In genomic region chr13:110885516-110885915, GRCh38 we compare ENCODE assay signal across 16 cellular contexts. TPM values are rescaled to one million over a fixed set of nuclear protein-coding genes. Genes with fewer than 3 reads are reported as not detected.
DNase-seq lines count a peak whose midpoint lies in the region; ATAC-seq and TF ChIP-seq lines count a peak whose summit lies in the region.
"Had no signal": no experiment of that assay in that cellular context is flagged by ENCODE, and none has a peak within 500 bp of the region (broad histone marks: within the 10 kb centered on the region; RNA-seq: fewer than 3 reads in every experiment).

No MANE protein-coding gene starts in this region.

- H3K4me3 ChIP-seq in HUES64 (ENCODE audit: low read length): no peak overlapping the region
- H3K4me3 ChIP-seq in mesodermal cell (ENCODE audit: extremely low read depth, insufficient read depth, low read length, poor library complexity, severe bottlenecking): no peak overlapping the region
- H3K4me3 ChIP-seq in tibial nerve: no peak overlapping the region
- H3K4me3 ChIP-seq: SJSA1 had no signal

- no peaks in the 10 kb centered on the region for H3K27me3 ChIP-seq in HUES64 (ENCODE audit: insufficient read depth, low read length)
- no peaks in the 10 kb centered on the region for H3K27me3 ChIP-seq in tibial nerve
- H3K27me3 ChIP-seq: SJSA1 had no signal

- no peak for TF ChIP-seq POLR2A in tibial nerve (IDR thresholded peaks at IDR 0.05)

- H3K4me1 ChIP-seq in HUES64 (ENCODE audit: insufficient read depth, low read length) (peaks cover 36% of the 10 kb centered on the region), mesodermal cell (ENCODE audit: control insufficient read depth, insufficient read depth, low read length, poor library complexity, severe bottlenecking) (peaks cover 7% of the 10 kb centered on the region), tibial nerve (peaks cover 0 to 39% (median 9%) of the 10 kb centered on the region in 4 donors)

- H3K9ac ChIP-seq in HUES64 (ENCODE audit: low read depth, low read length): no peak overlapping the region

- no peak overlapping the region for H3K4me3 Mint-ChIP-seq in activated T-helper 17 cell treated with anti-CD3 and anti-CD28 coated beads, Interleukin-2, amount 50 U/mL, for 72 hours
- no peak overlapping the region for H3K4me3 Mint-ChIP-seq in stimulated activated effector memory CD8-positive, alpha-beta T cell treated with anti-CD3 and anti-CD28 coated beads, Interleukin-12 subunit alpha, Interleukin-12 subunit beta, amount 100 ng/mL, for 72 hours
- H3K4me3 Mint-ChIP-seq: B cell; CD4-positive, CD25-positive, alpha-beta regulatory T cell had no signal

- H3K27me3 Mint-ChIP-seq in activated T-helper 17 cell treated with anti-CD3 and anti-CD28 coated beads, Interleukin-2, amount 50 U/mL, for 72 hours: no peaks in the 10 kb centered on the region
- H3K27me3 Mint-ChIP-seq: B cell; CD4-positive, CD25-positive, alpha-beta regulatory T cell had no signal

- H3K36me3 Mint-ChIP-seq in activated T-helper 17 cell treated with anti-CD3 and anti-CD28 coated beads, Interleukin-2, amount 50 U/mL, for 72 hours (ENCODE audit: low read depth): peaks cover 17% of the 10 kb centered on the region
- H3K36me3 Mint-ChIP-seq in stimulated activated effector memory CD8-positive, alpha-beta T cell treated with anti-CD3 and anti-CD28 coated beads, Interleukin-12 subunit alpha, Interleukin-12 subunit beta, amount 100 ng/mL, for 72 hours: peaks cover 8% of the 10 kb centered on the region

- H3K9me3 Mint-ChIP-seq in activated T-helper 17 cell treated with anti-CD3 and anti-CD28 coated beads, Interleukin-2, amount 50 U/mL, for 72 hours: no peaks in the 10 kb centered on the region
- H3K9me3 Mint-ChIP-seq in stimulated activated effector memory CD8-positive, alpha-beta T cell treated with anti-CD3 and anti-CD28 coated beads, Interleukin-12 subunit alpha, Interleukin-12 subunit beta, amount 100 ng/mL, for 72 hours: no peaks in the 10 kb centered on the region
- H3K9me3 Mint-ChIP-seq: CD4-positive, CD25-positive, alpha-beta regulatory T cell had no signal

- 94% methylated on average over 10 of the region's 10 CpGs for WGBS in HUES64
- WGBS in mesodermal cell (ENCODE audit: insufficient coverage in 2 of 2), 2 experiments: 93% methylated on average over 6 to 8 of the region's 10 CpGs
- 74 to 87% methylated on average over 10 of the region's 10 CpGs for WGBS in tibial nerve, 2 donors

- H3K27ac ChIP-seq in HUES64 (ENCODE audit: low read depth, low read length) (0 out of 2 replicates have a peak overlapping the region, but pooled peaks have one; percentile 24), mesodermal cell (ENCODE audit: low read depth, low read length, severe bottlenecking) (peak overlapping the region; percentile 8), tibial nerve (peak overlapping the region in 1 of 4 donors; percentile 18)
- H3K27ac ChIP-seq: HL-60, SJSA1 had no signal

- H3K27ac Mint-ChIP-seq in activated T-helper 17 cell treated with anti-CD3 and anti-CD28 coated beads, Interleukin-2, amount 50 U/mL, for 72 hours: peak overlapping the region; percentile 74
- H3K27ac Mint-ChIP-seq in stimulated activated effector memory CD8-positive, alpha-beta T cell treated with anti-CD3 and anti-CD28 coated beads, Interleukin-12 subunit alpha, Interleukin-12 subunit beta, amount 100 ng/mL, for 72 hours: peak overlapping the region; percentile 67
- H3K27ac Mint-ChIP-seq: B cell had no signal

- no peak for DNase-seq in stimulated activated effector memory CD8-positive, alpha-beta T cell treated with anti-CD3 and anti-CD28 coated beads, Interleukin-12 subunit alpha, Interleukin-12 subunit beta, amount 100 ng/mL, for 72 hours (ENCODE audit: low spot score in 2 of 2)
- DNase-seq in AG20443 (ENCODE audit: low spot score) (no peak), tibial nerve (ENCODE audit: low spot score in 2 of 2) (no peak)
- DNase-seq: KBM-7, NCI-H1417 treated with DMSO at 0.1 percent for 48 hours, NCI-H2081, NCI-H510A, PC-3 had no signal

- no peaks in the 10 kb centered on the region for H3K9me3 ChIP-seq in HUES64 (ENCODE audit: insufficient read depth, low read depth, low read length)
- H3K9me3 ChIP-seq in mesodermal cell (ENCODE audit: control insufficient read depth, low read length): no peaks in the 10 kb centered on the region
- H3K9me3 ChIP-seq in tibial nerve: no peaks in the 10 kb centered on the region
- H3K9me3 ChIP-seq: SJSA1 had no signal

- no peak for TF ChIP-seq EP300 in tibial nerve (IDR thresholded peaks at IDR 0.05)

- peaks cover 20% of the 10 kb centered on the region for H3K36me3 ChIP-seq in HUES64 (ENCODE audit: insufficient read depth, low read length)
- peaks cover 13% of the 10 kb centered on the region for H3K36me3 ChIP-seq in mesodermal cell (ENCODE audit: control insufficient read depth, insufficient read depth, low read length)
- H3K36me3 ChIP-seq in tibial nerve: peaks cover 0 to 3% (median 0%) of the 10 kb centered on the region in 3 donors

- no peak for ATAC-seq in activated T-helper 17 cell treated with anti-CD3 and anti-CD28 coated beads, Interleukin-2, amount 50 U/mL, for 72 hours (replicated peaks)
- no peak for ATAC-seq in stimulated activated effector memory CD8-positive, alpha-beta T cell treated with anti-CD3 and anti-CD28 coated beads, Interleukin-12 subunit alpha, Interleukin-12 subunit beta, amount 100 ng/mL, for 72 hours
- ATAC-seq in GM19463 (IDR thresholded peaks at IDR 0.05; ENCODE audit: unreplicated experiment): no peak

- H3K4me1 Mint-ChIP-seq in activated T-helper 17 cell treated with anti-CD3 and anti-CD28 coated beads, Interleukin-2, amount 50 U/mL, for 72 hours: peaks cover 11% of the 10 kb centered on the region
- H3K4me1 Mint-ChIP-seq in stimulated activated effector memory CD8-positive, alpha-beta T cell treated with anti-CD3 and anti-CD28 coated beads, Interleukin-12 subunit alpha, Interleukin-12 subunit beta, amount 100 ng/mL, for 72 hours: peaks cover 17% of the 10 kb centered on the region
- H3K4me1 Mint-ChIP-seq: B cell had no signal

- TF ChIP-seq CTCF in tibial nerve (IDR thresholded peaks at IDR 0.05): no peak

RNA-seq across cellular contexts. Expression of gene ANKRD10, which starts 29.4 kb away (rescaled TPM):
- polyA plus RNA-seq in HUES64 (2013, experiment 1 of 2): 74.1 TPM
- 95.0 TPM for polyA plus RNA-seq in HUES64 (2013, experiment 2 of 2)
- 100 to 1,000 TPM; 180 to 207 TPM for total RNA-seq in activated T-helper 17 cell treated with anti-CD3 and anti-CD28 coated beads, Interleukin-2, amount 50 U/mL, for 72 hours
- 138 TPM for polyA plus RNA-seq in mesodermal cell (2013, experiment 1 of 2)
- 98.2 TPM for polyA plus RNA-seq in mesodermal cell (2013, experiment 2 of 2)
- 100 to 1,000 TPM; 200 to 241 (median 207) TPM for total RNA-seq in tibial nerve
